8 cellular contexts compared by ENCODE assay signal in the genomic region with DNA sequence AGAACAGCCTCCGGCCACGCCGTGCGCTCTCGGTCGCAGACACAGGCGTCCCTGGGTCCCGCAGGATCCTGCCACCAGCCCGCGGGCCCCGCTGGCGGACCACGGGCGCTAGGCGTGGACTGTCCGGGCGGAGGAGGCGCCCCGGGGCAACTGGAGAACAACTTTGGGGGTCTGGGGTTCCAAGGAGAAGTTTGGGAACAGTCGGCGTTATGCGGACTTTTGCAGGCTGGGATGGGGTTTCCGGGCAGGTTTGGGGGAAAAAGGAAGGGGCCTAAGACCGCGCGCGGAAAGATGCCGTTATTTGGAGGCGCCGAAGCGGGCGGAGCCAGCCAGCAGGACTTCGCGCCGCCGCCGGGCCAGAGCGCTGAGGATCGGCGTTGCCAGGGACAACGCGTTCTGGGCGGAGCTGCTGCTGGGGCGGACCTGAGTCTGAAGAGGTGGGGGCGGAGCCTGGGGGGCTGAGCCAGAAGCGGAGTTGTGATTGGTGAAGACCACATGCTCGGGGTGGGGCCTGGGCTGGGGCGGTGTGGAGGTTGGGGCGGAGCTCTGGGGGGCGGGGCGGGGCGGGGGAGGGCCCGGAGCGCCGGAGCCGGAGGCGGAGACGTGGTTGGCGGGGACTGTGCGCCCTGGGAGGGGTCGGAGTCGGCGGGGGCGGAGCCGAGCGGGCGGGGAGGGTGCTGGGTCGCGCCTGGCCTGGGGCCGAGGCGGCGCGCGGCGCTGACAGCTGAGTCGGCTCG. TPM values are rescaled to one million over a fixed set of nuclear protein-coding genes. Genes with fewer than 3 reads are reported as not detected.
A peak's percentile ranks its signal among the peaks of the same experiment; 100 is the strongest.
DNase-seq lines count a peak whose midpoint lies in the region; ATAC-seq lines count a peak whose summit lies in the region.

A gene (plus strand): TSS at position 680 of the 737 bp plus-strand sequence. CDS start 120 bp downstream, outside the sequence.

- H3K27ac ChIP-seq in right cardiac atrium (ENCODE audit: low read length) (peak within 1 kb of the TSS; percentile 57), aorta (ENCODE audit: low read depth in 1 of 2, low read length in 2 of 2) (peak within 1 kb of the TSS in 1 of 2 donors; percentile 64)

- H3K27me3 ChIP-seq in right cardiac atrium (ENCODE audit: control insufficient read depth, insufficient read depth) (no peaks in the 10 kb centered on the region), aorta (ENCODE audit: control insufficient read depth in 1 of 2, insufficient read depth in 2 of 2, low read length in 1 of 2) (no peaks in the 10 kb centered on the region)

- H3K4me1 ChIP-seq in right cardiac atrium (ENCODE audit: control insufficient read depth, insufficient read depth, low read length) (peaks cover 2% of the 10 kb centered on the region), aorta (ENCODE audit: control insufficient read depth in 1 of 2, insufficient read depth in 2 of 2, low read length in 2 of 2) (no peaks in the 10 kb centered on the region)

- no peaks in the 10 kb centered on the region for H3K36me3 ChIP-seq in aorta (ENCODE audit: control insufficient read depth in 1 of 2, insufficient read depth in 2 of 2, low read length in 1 of 2)

- WGBS in right cardiac atrium: under 1% methylated on average over 77 of the region's 77 CpGs
- WGBS in aorta, 2 donors: 0% methylated on average over 45 to 77 of the region's 77 CpGs

- ATAC-seq in GM18502 (IDR thresholded peaks at IDR 0.05; ENCODE audit: poor library complexity, unreplicated experiment) (peak; percentile 95), HG02943 (IDR thresholded peaks at IDR 0.05; ENCODE audit: low read depth, unreplicated experiment) (peak; percentile 91), right cardiac atrium (peak; percentile 98), aorta (ENCODE audit: low FRiP score) (peak; percentile 98)

- H3K4me3 ChIP-seq in right cardiac atrium (ENCODE audit: low read length): peak within 1 kb of the TSS; percentile 68
- peak within 1 kb of the TSS; percentile 55 to 62 for H3K4me3 ChIP-seq in aorta (ENCODE audit: low read length in 2 of 2)

- DNase-seq in NCI-H187 (lab: John Stamatoyannopoulos, UW): peak; percentile 96 to 99
- peak; percentile 99 to 100 (median 99) for DNase-seq in T-helper 2 cell
- peak; percentile 50 to 100 (median 99) for DNase-seq in anterior cingulate cortex (lab: John Stamatoyannopoulos, UW)
- DNase-seq in right cardiac atrium: peak; percentile 100
- peak; percentile 99 for DNase-seq in putamen (ENCODE audit: low spot score)
- DNase-seq in aorta: peak; percentile 100

- no peaks in the 10 kb centered on the region for H3K9me3 ChIP-seq in right cardiac atrium (ENCODE audit: control insufficient read depth, low read length)
- H3K9me3 ChIP-seq in aorta (ENCODE audit: control insufficient read depth, low read length): no peaks in the 10 kb centered on the region

- intact Hi-C loops in right cardiac atrium (cut with DNase I) (loop anchor here in 1 of 4 donors (5.0 kb wide), 1 partner anchor 204 kb away; no protein-coding TSS in a partner anchor), aorta (cut with DNase I) (loop anchor here (1.0 to 10.0 kb wide), 5 partner anchors 109 to 531 kb away; a partner anchor contains a TSS)

RNA-seq across cellular contexts. Expression of the gene that starts here (rescaled TPM):
- 1 to 10 TPM; 5.7 to 9.2 (median 7.9) TPM for total RNA-seq in right cardiac atrium
- 5.8 TPM for polyA plus RNA-seq in right cardiac atrium
- total RNA-seq in aorta: 1 to 10 TPM in 1 of 2 donors, under 1 TPM in 1; 0.68 to 3.7 TPM
- polyA plus RNA-seq in aorta: under 1 TPM in 1 of 2 donors, not detected in 1; 0.97 TPM
